15 cellular contexts compared by ENCODE assay signal in the genomic region with DNA sequence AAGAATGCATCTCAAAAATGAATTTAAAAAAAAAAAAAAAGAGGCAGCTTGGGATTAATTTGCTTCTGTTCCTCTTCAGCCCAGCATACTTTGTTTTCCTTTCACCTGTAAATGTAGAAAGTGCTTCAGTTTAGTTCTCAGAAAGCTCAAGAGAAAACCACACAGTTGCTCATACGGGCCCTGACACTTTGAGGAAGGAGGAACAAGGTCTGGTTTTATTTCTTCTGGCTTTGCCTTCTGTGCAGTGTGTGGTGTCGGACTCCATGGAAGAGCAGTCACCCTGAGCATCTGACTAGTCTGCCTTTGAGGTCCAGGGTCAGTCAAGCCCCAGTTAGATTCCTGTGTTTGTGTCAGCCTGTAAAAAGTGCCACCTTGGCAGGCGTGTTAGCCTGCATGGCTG. TPM values are rescaled to one million over a fixed set of nuclear protein-coding genes. Genes with fewer than 3 reads are reported as not detected.
DNase-seq lines count a peak whose midpoint lies in the region; ATAC-seq and TF ChIP-seq lines count a peak whose summit lies in the region.
"Had no signal": no experiment of that assay in that cellular context is flagged by ENCODE, and none has a peak within 500 bp of the region (broad histone marks: within the 10 kb centered on the region; RNA-seq: fewer than 3 reads in every experiment).

No MANE protein-coding gene starts in this region.

- H3K36me3 ChIP-seq in OCI-LY3 (replicated peaks; ENCODE audit: low read depth, low read length) (peaks cover 58% of the 10 kb centered on the region), skeletal muscle tissue (ENCODE audit: control insufficient read depth in 3 of 3, insufficient read depth in 3 of 3, low read length in 3 of 3) (peaks cover 40 to 58% (median 53%) of the 10 kb centered on the region in 3 donors)

- no peak for ATAC-seq in GM21723 (IDR thresholded peaks at IDR 0.05; ENCODE audit: unreplicated experiment)
- ATAC-seq: gastroesophageal sphincter, left ventricle myocardium superior, Right ventricle myocardium inferior had no signal

- peaks cover 42% of the 10 kb centered on the region for H3K4me1 ChIP-seq in OCI-LY3 (ENCODE audit: low read length)
- H3K4me1 ChIP-seq in skeletal muscle tissue (ENCODE audit: control insufficient read depth in 3 of 3, insufficient read depth in 3 of 3, low read length in 3 of 3) = peaks cover 45 to 54% (median 49%) of the 10 kb centered on the region in 3 donors

- H3K27ac ChIP-seq in OCI-LY3 (ENCODE audit: low read length) (peak overlapping the region; percentile 95), cingulate gyrus (ENCODE audit: low read depth, low read length) (peak overlapping the region; percentile 12), skeletal muscle tissue (ENCODE audit: low read depth, low read length) (peak overlapping the region; percentile 74)

- H3K27me3 ChIP-seq in OCI-LY3 (ENCODE audit: low read depth, low read length) (no peaks in the 10 kb centered on the region), skeletal muscle tissue (ENCODE audit: control insufficient read depth in 3 of 3, insufficient read depth in 3 of 3, low read length in 3 of 3) (no peaks in the 10 kb centered on the region)
- H3K27me3 ChIP-seq: gastroesophageal sphincter had no signal

- DNase-seq in stimulated activated CD4-positive, alpha-beta T cell treated with anti-CD3 and anti-CD28 coated beads, Interleukin-12 subunit alpha, Interleukin-12 subunit beta, amount 100 ng/mL, for 4 hours = no peak
- DNase-seq: activated B cell treated with CpG ODN at 0.5 μM for 24 hours; aorta; cortex of kidney; H7; left ventricle myocardium superior; NCI-H446; stimulated activated CD4-positive, alpha-beta T cell treated with anti-CD3 and anti-CD28 coated beads, Interleukin-4, amount 100 ng/mL, for 24 hours; stimulated activated CD8-positive, alpha-beta memory T cell treated with anti-CD3 and anti-CD28 coated beads, Interleukin-4, amount 100 ng/mL, for 48 hours had no signal

- H4K20me1 ChIP-seq in OCI-LY3 (ENCODE audit: insufficient read depth, low read length) = no peaks in the 10 kb centered on the region

- TF ChIP-seq CTCF in OCI-LY3 (IDR thresholded peaks at IDR 0.05; ENCODE audit: low read depth, low read length) = no peak

- H3K9ac ChIP-seq in OCI-LY3 (ENCODE audit: low read length) (peak overlapping the region; percentile 54), skeletal muscle tissue (ENCODE audit: low read depth in 1 of 3, low read length in 3 of 3) (peak overlapping the region in 1 of 3 donors; percentile 51)

- H3K9me3 ChIP-seq in OCI-LY3 (ENCODE audit: insufficient read depth, low read length) (no peaks in the 10 kb centered on the region), skeletal muscle tissue (ENCODE audit: control insufficient read depth in 3 of 3, low read length in 3 of 3) (no peaks in the 10 kb centered on the region)
- H3K9me3 ChIP-seq: gastroesophageal sphincter had no signal

- peak overlapping the region; percentile 40 for H3K4me2 ChIP-seq in OCI-LY3 (ENCODE audit: low read length)

- H3K79me2 ChIP-seq in OCI-LY3 (ENCODE audit: low read length) = peaks cover 35% of the 10 kb centered on the region

- H3K4me3 ChIP-seq in OCI-LY3 (ENCODE audit: low read length) (no peak overlapping the region), skeletal muscle tissue (ENCODE audit: low read length in 3 of 3) (no peak overlapping the region)
- H3K4me3 ChIP-seq: gastroesophageal sphincter had no signal

- no peak overlapping the region for H2AFZ ChIP-seq in OCI-LY3 (ENCODE audit: low read depth, low read length)

RNA-seq across cellular contexts. Expression of gene NMT1, which starts 27.6 kb away (rescaled TPM):
- total RNA-seq in skeletal muscle tissue = 35.5 TPM

RNA-seq across cellular contexts. Expression of gene DCAKD, which starts 37.3 kb away (rescaled TPM):
- total RNA-seq in skeletal muscle tissue = 20.9 TPM

RNA-seq across cellular contexts. Expression of gene PLCD3, which starts 43.6 kb away (rescaled TPM):
- total RNA-seq in skeletal muscle tissue = 12.0 TPM

RNA-seq across cellular contexts. Expression of gene ACBD4, which starts 46.7 kb away (rescaled TPM):
- 3.1 TPM for total RNA-seq in skeletal muscle tissue

RNA-seq across cellular contexts. Expression of gene HEXIM1, which starts 59.5 kb away (rescaled TPM):
- total RNA-seq in skeletal muscle tissue = 14.6 TPM

Comparison
In these comparisons a context has a peak if more than half of its experiments do, and no peak if none do; other contexts are left out.
1. H3K27ac ChIP-seq: peak in every context shown above with its lines; median percentile 95 in OCI-LY3; 74 in skeletal muscle tissue; 12 in cingulate gyrus.